In the genomic region with DNA sequence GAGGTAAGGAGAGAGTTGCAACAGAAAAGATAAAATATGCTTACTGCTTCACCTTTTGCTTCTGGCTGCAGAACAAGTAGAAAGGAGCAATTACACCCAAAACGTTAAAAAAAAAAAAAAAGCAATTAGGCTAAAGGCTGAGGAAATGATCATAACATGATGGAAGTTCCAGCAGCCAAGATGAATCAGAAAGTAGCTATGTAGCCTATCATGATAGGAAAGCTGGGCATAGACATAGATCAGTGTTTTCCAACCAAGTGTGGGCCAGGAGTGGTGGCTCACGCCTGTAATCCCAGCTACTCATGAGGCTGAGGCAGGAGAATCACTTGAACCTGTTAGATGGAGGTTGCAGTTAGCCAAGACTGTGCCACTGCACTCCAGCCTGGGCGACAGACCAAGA, we compare ENCODE assay signal across 31 cellular contexts. TPM values are rescaled to one million over a fixed set of nuclear protein-coding genes. Genes with fewer than 3 reads are reported as not detected.
"Had no signal": no experiment of that assay in that cellular context is flagged by ENCODE, and none has a peak within 500 bp of the region (broad histone marks: within the 10 kb centered on the region; RNA-seq: fewer than 3 reads in every experiment).

No MANE protein-coding gene starts in this region.

- H3K4me3 ChIP-seq: body of pancreas, cardiac muscle cell, coronary artery, dorsolateral prefrontal cortex, gastroesophageal sphincter, heart right ventricle had no signal

- DNase-seq: activated CD4-positive, alpha-beta memory T cell treated with anti-CD3 and anti-CD28 coated beads, Interleukin-2, amount 10 ng/mL, durations not matched to agents 7 days and 5 days; activated CD4-positive, alpha-beta T cell treated with anti-CD3 and anti-CD28 coated beads for 36 hours; activated CD4-positive, alpha-beta T cell treated with anti-CD3 and anti-CD28 coated beads, Interleukin-2, amount 10 ng/mL, durations not matched to agents 24 days and 14 days; activated CD4-positive, CD25-positive, alpha-beta regulatory T cell; activated CD4-positive, CD25-positive, alpha-beta regulatory T cell treated with anti-CD3 and anti-CD28 coated beads, Interleukin-2, amount 50 U/mL, for 72 hours; activated CD8-positive, alpha-beta memory T cell treated with anti-CD3 and anti-CD28 coated beads, Interleukin-2, amount 50 U/mL, for 48 hours; activated effector memory CD4-positive, alpha-beta T cell treated with Interleukin-2 at 50 U/mL for 16 hours; activated gamma-delta T cell treated with Interleukin-2 at 50 U/mL for 16 hours; activated naive CD4-positive, alpha-beta T cell treated with anti-CD3 and anti-CD28 coated beads, Interleukin-2, amount 50 U/mL, for 16 hours; activated naive CD4-positive, alpha-beta T cell treated with Interleukin-2 at 50 U/mL for 16 hours; activated T-cell treated with anti-CD3 and anti-CD28 coated beads for 4 hours; activated T-cell treated with anti-CD3 and anti-CD28 coated beads, Interleukin-2, amount 50 U/mL, for 4 hours; amygdala; aorta; body of pancreas; central memory CD4-positive, alpha-beta T cell; cerebellar nuclear complex; dorsolateral prefrontal cortex; effector memory CD4-positive, alpha-beta T cell; endodermal cell; foreskin melanocyte; heart right ventricle; T-helper 2 cell had no signal

- H3K4me1 Mint-ChIP-seq: activated CD4-positive, alpha-beta memory T cell treated with anti-CD3 and anti-CD28 coated beads, Interleukin-2, amount 10 ng/mL, durations not matched to agents 7 days and 5 days; activated CD4-positive, alpha-beta T cell treated with anti-CD3 and anti-CD28 coated beads for 36 hours; activated CD4-positive, alpha-beta T cell treated with anti-CD3 and anti-CD28 coated beads, Interleukin-2, amount 10 ng/mL, durations not matched to agents 24 days and 14 days; activated T-helper 17 cell treated with anti-CD3 and anti-CD28 coated beads, Interleukin-2, amount 50 U/mL, for 72 hours; endodermal cell had no signal

- H3K36me3 Mint-ChIP-seq: activated naive CD8-positive, alpha-beta T cell had no signal

- H3K27me3 Mint-ChIP-seq: activated CD4-positive, alpha-beta memory T cell treated with anti-CD3 and anti-CD28 coated beads, Interleukin-2, amount 10 ng/mL, durations not matched to agents 7 days and 5 days; activated CD4-positive, alpha-beta T cell treated with anti-CD3 and anti-CD28 coated beads, Interleukin-2, amount 10 ng/mL, durations not matched to agents 24 days and 14 days; activated naive CD8-positive, alpha-beta T cell had no signal

- H3K36me3 ChIP-seq: cardiac muscle cell, gastroesophageal sphincter, heart right ventricle had no signal

- H3K9me3 ChIP-seq: body of pancreas, gastroesophageal sphincter, heart right ventricle had no signal

- H3K27ac Mint-ChIP-seq: activated CD4-positive, alpha-beta memory T cell treated with anti-CD3 and anti-CD28 coated beads, Interleukin-2, amount 10 ng/mL, durations not matched to agents 7 days and 5 days; activated CD4-positive, alpha-beta T cell treated with anti-CD3 and anti-CD28 coated beads for 36 hours; activated CD4-positive, alpha-beta T cell treated with anti-CD3 and anti-CD28 coated beads, Interleukin-2, amount 10 ng/mL, durations not matched to agents 24 days and 14 days; activated naive CD8-positive, alpha-beta T cell; activated T-helper 17 cell treated with anti-CD3 and anti-CD28 coated beads, Interleukin-2, amount 50 U/mL, for 72 hours; dendritic cell treated with granulocyte-macrophage colony-stimulating factor and Interleukin-4, amounts not matched to agents 40 ng/mL and 50 ng/mL, for 4 days; endodermal cell had no signal

- H3K27ac ChIP-seq: body of pancreas, cardiac muscle cell, coronary artery, dorsolateral prefrontal cortex, gastroesophageal sphincter, heart right ventricle had no signal

- ATAC-seq: activated CD4-positive, alpha-beta T cell treated with anti-CD3 and anti-CD28 coated beads for 36 hours; activated T-cell treated with anti-CD3 and anti-CD28 coated beads, Interleukin-2, amount 50 U/mL, for 4 hours; activated T-helper 17 cell treated with anti-CD3 and anti-CD28 coated beads, Interleukin-2, amount 50 U/mL, for 72 hours; body of pancreas; esophagus mucosa; gastroesophageal sphincter; heart right ventricle had no signal

- H3K4me3 Mint-ChIP-seq: activated CD4-positive, alpha-beta memory T cell treated with anti-CD3 and anti-CD28 coated beads, Interleukin-2, amount 10 ng/mL, durations not matched to agents 7 days and 5 days; activated CD4-positive, alpha-beta T cell treated with anti-CD3 and anti-CD28 coated beads for 36 hours; activated CD4-positive, alpha-beta T cell treated with anti-CD3 and anti-CD28 coated beads, Interleukin-2, amount 10 ng/mL, durations not matched to agents 24 days and 14 days; activated naive CD8-positive, alpha-beta T cell; activated T-cell treated with anti-CD3 and anti-CD28 coated beads, Interleukin-2, amount 50 U/mL, for 4 hours; activated T-helper 17 cell treated with anti-CD3 and anti-CD28 coated beads, Interleukin-2, amount 50 U/mL, for 72 hours; dendritic cell treated with granulocyte-macrophage colony-stimulating factor and Interleukin-4, amounts not matched to agents 40 ng/mL and 50 ng/mL, for 4 days; endodermal cell had no signal

- H3K4me1 ChIP-seq: body of pancreas, gastroesophageal sphincter, heart right ventricle had no signal

- H3K9me3 Mint-ChIP-seq: activated CD4-positive, alpha-beta memory T cell treated with anti-CD3 and anti-CD28 coated beads, Interleukin-2, amount 10 ng/mL, durations not matched to agents 7 days and 5 days; activated CD4-positive, alpha-beta T cell treated with anti-CD3 and anti-CD28 coated beads, Interleukin-2, amount 10 ng/mL, durations not matched to agents 24 days and 14 days; activated T-cell treated with anti-CD3 and anti-CD28 coated beads, Interleukin-2, amount 50 U/mL, for 4 hours; activated T-helper 17 cell treated with anti-CD3 and anti-CD28 coated beads, Interleukin-2, amount 50 U/mL, for 72 hours; dendritic cell treated with granulocyte-macrophage colony-stimulating factor and Interleukin-4, amounts not matched to agents 40 ng/mL and 50 ng/mL, for 4 days had no signal

- H3K27me3 ChIP-seq: body of pancreas, cardiac muscle cell, gastroesophageal sphincter, heart right ventricle had no signal

RNA-seq across cellular contexts. Expression of gene AGTR1, which starts 52.6 kb away (rescaled TPM):
- total RNA-seq: activated CD4-positive, alpha-beta memory T cell treated with anti-CD3 and anti-CD28 coated beads, Interleukin-2, amount 10 ng/mL, durations not matched to agents 7 days and 5 days; activated CD4-positive, alpha-beta T cell treated with anti-CD3 and anti-CD28 coated beads for 36 hours; activated CD4-positive, alpha-beta T cell treated with anti-CD3 and anti-CD28 coated beads, Interleukin-2, amount 10 ng/mL, durations not matched to agents 24 days and 14 days; activated T-cell treated with anti-CD3 and anti-CD28 coated beads, Interleukin-2, amount 50 U/mL, for 4 hours; activated T-helper 17 cell treated with anti-CD3 and anti-CD28 coated beads, Interleukin-2, amount 50 U/mL, for 72 hours; cardiac muscle cell; T-helper 1 cell treated with Interleukin-12 subunit alpha and Interleukin-12 subunit beta and Interleukin-4 antibody, amounts not matched to agents 30 ng/mL and 1 ng/mL, for 36 hours had no signal
